Comparison of ENCODE assay signal across 9 cellular contexts in genomic region chr20:41135888-41136243, GRCh38. TPM values are rescaled to one million over a fixed set of nuclear protein-coding genes. Genes with fewer than 3 reads are reported as not detected.
A peak's percentile ranks its signal among the peaks of the same experiment; 100 is the strongest.
DNase-seq lines count a peak whose midpoint lies in the region; ATAC-seq and TF ChIP-seq lines count a peak whose summit lies in the region.
"Had no signal": no experiment of that assay in that cellular context is flagged by ENCODE, and none has a peak within 500 bp of the region (broad histone marks: within the 10 kb centered on the region; RNA-seq: fewer than 3 reads in every experiment).

No MANE protein-coding gene starts in this region.

- no peak overlapping the region for H3K9ac ChIP-seq in iPS-15b (ENCODE audit: low read depth, low read length)

- intact Hi-C loops in heart right ventricle (cut with DNase I) = loop anchor here in 7 of 10 donors (1.0 to 10.0 kb wide), 14 partner anchors 36 to 279 kb away; partner anchors contain the start of gene LPIN3 (in 3 of the 7)
- intact Hi-C loops in heart left ventricle (cut with DNase I) = loop anchor here in 7 of 10 donors (1.0 to 10.0 kb wide), 13 partner anchors 36 to 556 kb away; partner anchors contain the start of genes LPIN3 (in 5 of the 7) and ZHX3 (in 1 of the 7)
- intact Hi-C loops in upper lobe of right lung (cut with DNase I) = loop anchor here (10.0 kb wide), 1 partner anchor 199 kb away; no protein-coding TSS in a partner anchor

- H3K36me3 ChIP-seq in heart right ventricle (no peaks in the 10 kb centered on the region), heart left ventricle (no peaks in the 10 kb centered on the region), iPS-15b (ENCODE audit: control insufficient read depth, insufficient read depth, low read length) (peaks cover 2% of the 10 kb centered on the region), upper lobe of right lung (no peaks in the 10 kb centered on the region), MG63 (peaks cover 8% of the 10 kb centered on the region; the same call in 1 of the 2 replicates)
- H3K36me3 ChIP-seq: cardiac muscle cell had no signal

- TF ChIP-seq CTCF in heart right ventricle (IDR thresholded peaks at IDR 0.05) = no peak
- no peak for TF ChIP-seq CTCF in heart left ventricle (IDR thresholded peaks at IDR 0.05)
- no peak for TF ChIP-seq CTCF in upper lobe of right lung (IDR thresholded peaks at IDR 0.05)

- peaks cover 0 to 9% (median 0%) of the 10 kb centered on the region in 7 donors for H3K27me3 ChIP-seq in heart right ventricle
- peaks cover 0 to 4% (median 0%) of the 10 kb centered on the region in 9 donors for H3K27me3 ChIP-seq in heart left ventricle
- H3K27me3 ChIP-seq in iPS-15b (ENCODE audit: control insufficient read depth, insufficient read depth, low read length) = peaks cover 6% of the 10 kb centered on the region
- no peaks in the 10 kb centered on the region for H3K27me3 ChIP-seq in upper lobe of right lung
- H3K27me3 ChIP-seq in MG63 = no peaks in the 10 kb centered on the region
- H3K27me3 ChIP-seq: cardiac muscle cell had no signal

- H3K4me3 ChIP-seq in heart right ventricle (peak overlapping the region in 1 of 10 donors; percentile 94), heart left ventricle (peak overlapping the region in 1 of 12 donors; percentile 98), iPS-15b (ENCODE audit: low read depth, low read length) (peak overlapping the region; percentile 79), upper lobe of right lung (no peak overlapping the region), MG63 (no peak overlapping the region)

- no peaks in the 10 kb centered on the region for H3K27me3 Mint-ChIP-seq in activated CD4-positive, alpha-beta memory T cell treated with anti-CD3 and anti-CD28 coated beads, Interleukin-2, amount 10 ng/mL, durations not matched to agents 7 days and 5 days

- H3K9me3 Mint-ChIP-seq in activated CD4-positive, alpha-beta memory T cell treated with anti-CD3 and anti-CD28 coated beads, Interleukin-2, amount 10 ng/mL, durations not matched to agents 7 days and 5 days = no peaks in the 10 kb centered on the region

- peaks cover 20% of the 10 kb centered on the region for H3K36me3 Mint-ChIP-seq in activated CD4-positive, alpha-beta memory T cell treated with anti-CD3 and anti-CD28 coated beads, Interleukin-2, amount 10 ng/mL, durations not matched to agents 7 days and 5 days (ENCODE audit: low read depth)

- H3K4me1 Mint-ChIP-seq in activated CD4-positive, alpha-beta memory T cell treated with anti-CD3 and anti-CD28 coated beads, Interleukin-2, amount 10 ng/mL, durations not matched to agents 7 days and 5 days = peaks cover 53% of the 10 kb centered on the region

- POLR2A ChIA-PET in activated CD4-positive, alpha-beta memory T cell treated with anti-CD3 and anti-CD28 coated beads, Interleukin-2, amount 10 ng/mL, durations not matched to agents 7 days and 5 days (lab: Charles Lee) = interaction anchor here (1.0 to 15.2 kb wide), 9 partner anchors 9 to 204 kb away, joined by 3 to 466 read pairs (median 4); no protein-coding TSS in a partner anchor
- POLR2A ChIA-PET in HEK293T (lab: Yijun Ruan, JAX) = no interaction called here

- CTCF ChIA-PET in activated CD4-positive, alpha-beta memory T cell treated with anti-CD3 and anti-CD28 coated beads, Interleukin-2, amount 10 ng/mL, durations not matched to agents 7 days and 5 days (lab: Charles Lee) = interaction anchor here (0.6 to 6.0 kb wide), 33 partner anchors 9 to 206 kb away, joined by 3 to 84 read pairs (median 4); partner anchors contain the start of gene LPIN3
- CTCF ChIA-PET in HEK293T (lab: Yijun Ruan, JAX) = interaction anchor here (0.6 to 1.5 kb wide), 14 partner anchors 8 to 256 kb away, joined by 3 to 8 read pairs (median 4); partner anchors contain the start of gene LPIN3

- peak overlapping the region in 7 of 10 donors; percentile 9 to 100 (median 98) for H3K27ac ChIP-seq in heart right ventricle
- H3K27ac ChIP-seq in heart left ventricle = peak overlapping the region in 4 of 12 donors; percentile 28 to 100 (median 94)
- peak overlapping the region; percentile 93 for H3K27ac ChIP-seq in upper lobe of right lung

- WGBS in heart right ventricle, 2 donors = 94 to 98% methylated on average over 1 of the region's 1 CpG
- 96 to 100% (median 97%) methylated on average over 1 of the region's 1 CpG for WGBS in heart left ventricle, 4 donors

- no peaks in the 10 kb centered on the region for H3K9me3 ChIP-seq in heart right ventricle
- H3K9me3 ChIP-seq in heart left ventricle = no peaks in the 10 kb centered on the region
- no peaks in the 10 kb centered on the region for H3K9me3 ChIP-seq in iPS-15b (ENCODE audit: control insufficient read depth, insufficient read depth, low read length)
- no peaks in the 10 kb centered on the region for H3K9me3 ChIP-seq in upper lobe of right lung
- no peaks in the 10 kb centered on the region for H3K9me3 ChIP-seq in MG63

- H3K27ac Mint-ChIP-seq in activated CD4-positive, alpha-beta memory T cell treated with anti-CD3 and anti-CD28 coated beads, Interleukin-2, amount 10 ng/mL, durations not matched to agents 7 days and 5 days = peak overlapping the region; percentile 74

- no peak for TF ChIP-seq POLR2A in heart left ventricle (IDR thresholded peaks at IDR 0.05)

- H3K4me1 ChIP-seq in heart right ventricle (peaks cover 11 to 47% (median 39%) of the 10 kb centered on the region in 9 donors), heart left ventricle (peaks cover 5 to 41% (median 33%) of the 10 kb centered on the region in 12 donors), iPS-15b (ENCODE audit: control insufficient read depth, insufficient read depth, low read length) (peaks cover 29% of the 10 kb centered on the region), upper lobe of right lung (peaks cover 30% of the 10 kb centered on the region)

- DNase-seq in heart right ventricle (no peak), heart left ventricle (no peak), upper lobe of right lung (no peak), dermis blood vessel endothelial cell (no peak), HEK293T (ENCODE audit: extremely low spot score) (no peak), MG63 (no peak)
- DNase-seq in activated CD4-positive, alpha-beta memory T cell treated with anti-CD3 and anti-CD28 coated beads, Interleukin-2, amount 10 ng/mL, durations not matched to agents 7 days and 5 days = peak; percentile 7

- no peak for ATAC-seq in heart right ventricle
- ATAC-seq in heart left ventricle = no peak
- ATAC-seq in upper lobe of right lung = no peak

- H3K4me3 Mint-ChIP-seq in activated CD4-positive, alpha-beta memory T cell treated with anti-CD3 and anti-CD28 coated beads, Interleukin-2, amount 10 ng/mL, durations not matched to agents 7 days and 5 days = peak overlapping the region; percentile 66

TF ChIP-seq in HEK293T, 16 proteins besides CTCF, POLR2A, EP300 and RAD21:
- TF ChIP-seq SP1 (IDR thresholded peaks at IDR 0.05) = no peak
- TF ChIP-seq LEF1 (IDR thresholded peaks at IDR 0.05; ENCODE audit: borderline replicate concordance) = no peak
- TF ChIP-seq ARNT (IDR thresholded peaks at IDR 0.05) = no peak
- no peak for TF ChIP-seq ZNF384 (IDR thresholded peaks at IDR 0.05)
- no peak for TF ChIP-seq FOXK2 (IDR thresholded peaks at IDR 0.05)
- TF ChIP-seq CTBP1 (IDR thresholded peaks at IDR 0.05; ENCODE audit: borderline replicate concordance) = no peak

RNA-seq across cellular contexts. Expression of gene PLCG1, which starts 1.5 kb away (rescaled TPM):
- total RNA-seq in heart right ventricle = 10 to 100 TPM; 36.6 to 63.6 (median 47.9) TPM
- polyA plus RNA-seq in heart right ventricle = 10 to 100 TPM; 38.8 to 81.7 TPM
- total RNA-seq in heart left ventricle = 10 to 100 TPM; 32.5 to 72.2 (median 55.9) TPM
- polyA plus RNA-seq in heart left ventricle = 10 to 100 TPM; 37.9 to 44.9 TPM
- 100 to 1,000 TPM; 267 to 286 TPM for total RNA-seq in activated CD4-positive, alpha-beta memory T cell treated with anti-CD3 and anti-CD28 coated beads, Interleukin-2, amount 10 ng/mL, durations not matched to agents 7 days and 5 days
- 120 TPM for total RNA-seq in upper lobe of right lung
- total RNA-seq in dermis blood vessel endothelial cell = 188 TPM in 2 replicates
- 35.8 and 99.5 TPM in 2 replicates for total RNA-seq in MG63 (2014; rRNA removed; shearing (Covaris generic); ENCODE audit: low replicate concordance)
